Comparison of ENCODE assay signal across 15 cellular contexts in the genomic region with DNA sequence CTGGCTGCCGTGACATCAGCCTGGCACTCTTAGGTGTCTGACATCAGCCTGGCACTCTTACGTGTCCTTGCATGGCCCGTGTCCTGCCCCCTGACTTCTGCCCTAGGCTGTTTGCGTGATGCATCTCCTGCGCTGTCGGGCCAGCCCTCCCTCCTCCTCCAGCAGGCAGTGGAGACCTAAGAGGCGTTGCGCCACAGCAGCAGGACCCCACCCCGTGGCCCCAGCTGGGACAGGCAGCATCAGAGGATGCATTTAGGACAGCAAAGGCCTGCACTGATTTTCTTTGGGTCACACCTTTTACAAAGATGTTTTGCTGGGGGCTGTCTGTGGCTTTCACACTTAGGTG.
DNase-seq lines count a peak whose midpoint lies in the region; ATAC-seq and TF ChIP-seq lines count a peak whose summit lies in the region.
"Had no signal": no experiment of that assay in that cellular context is flagged by ENCODE, and none has a peak within 500 bp of the region (broad histone marks: within the 10 kb centered on the region; RNA-seq: fewer than 3 reads in every experiment).

No MANE protein-coding gene starts in this region.

- no peaks in the 10 kb centered on the region for H3K9me3 Mint-ChIP-seq in endodermal cell

- H3K27me3 ChIP-seq in right atrium auricular region (no peaks in the 10 kb centered on the region), endodermal cell (ENCODE audit: control insufficient read depth, insufficient read depth, low read length, poor library complexity, severe bottlenecking) (peaks cover 5% of the 10 kb centered on the region), mesendoderm (ENCODE audit: insufficient read depth, low read length, poor library complexity) (no peaks in the 10 kb centered on the region), stomach (no peaks in the 10 kb centered on the region)
- H3K27me3 ChIP-seq: BE2C had no signal

- H3K18ac ChIP-seq in mesendoderm (ENCODE audit: low read length): no peak overlapping the region

- H2AK5ac ChIP-seq in mesendoderm (ENCODE audit: low read length): no peak overlapping the region

- no peak overlapping the region for H2BK120ac ChIP-seq in mesendoderm (ENCODE audit: low read depth, low read length)

- H3K36me3 ChIP-seq in right atrium auricular region: no peaks in the 10 kb centered on the region
- no peaks in the 10 kb centered on the region for H3K36me3 ChIP-seq in endodermal cell (ENCODE audit: control insufficient read depth, insufficient read depth, low read length)
- H3K36me3 ChIP-seq in mesendoderm (ENCODE audit: control insufficient read depth, insufficient read depth, low read length): no peaks in the 10 kb centered on the region
- peaks cover 0 to 21% (median 3%) of the 10 kb centered on the region in 4 donors for H3K36me3 ChIP-seq in stomach
- H3K36me3 ChIP-seq: BE2C had no signal

- TF ChIP-seq CTCF in right atrium auricular region (IDR thresholded peaks at IDR 0.05) (no peak), endodermal cell (conservative IDR thresholded peaks at IDR 0.05) (no peak), stomach (IDR thresholded peaks at IDR 0.05) (no peak)

- no peak overlapping the region for H2BK5ac ChIP-seq in mesendoderm (ENCODE audit: low read length)

- no peak overlapping the region for H4K5ac ChIP-seq in mesendoderm (ENCODE audit: low read length)

- peaks cover 9% of the 10 kb centered on the region for H3K27me3 Mint-ChIP-seq in endodermal cell (ENCODE audit: insufficient read depth)

- H3K36me3 Mint-ChIP-seq in endodermal cell (ENCODE audit: low read depth): no peaks in the 10 kb centered on the region
- H3K36me3 Mint-ChIP-seq: CD4-positive, alpha-beta memory T cell had no signal

- intact Hi-C loops in Right ventricle myocardium inferior (cut with DNase I): loop anchor here (5.0 kb wide), 1 partner anchor 38 kb away; no protein-coding TSS in a partner anchor
- intact Hi-C loops in stomach (cut with DNase I; ENCODE audit: low total_unique reads): loop anchor here (5.0 kb wide), 2 partner anchors 208 to 508 kb away; no protein-coding TSS in a partner anchor

- H3K9ac ChIP-seq in endodermal cell (ENCODE audit: extremely low read depth, low read length, poor library complexity, severe bottlenecking) (no peak overlapping the region), mesendoderm (ENCODE audit: low read length) (no peak overlapping the region)

- H3K4me3 Mint-ChIP-seq in endodermal cell: no peak overlapping the region
- H3K4me3 Mint-ChIP-seq: CD4-positive, alpha-beta memory T cell had no signal

- no peak overlapping the region for H4K8ac ChIP-seq in mesendoderm (ENCODE audit: low read depth, low read length)

- no peak overlapping the region for H2BK15ac ChIP-seq in mesendoderm (replicated peaks; ENCODE audit: low read depth)

- no peak overlapping the region for H3K4me2 ChIP-seq in mesendoderm (ENCODE audit: low read length)

- TF ChIP-seq EP300 in stomach (IDR thresholded peaks at IDR 0.05): no peak

- WGBS in endodermal cell (ENCODE audit: insufficient coverage in 1 of 2, insufficient read length in 1 of 2), 2 experiments: 92 to 94% methylated on average over 2 to 9 of the region's 9 CpGs
- WGBS in mesendoderm (ENCODE audit: extremely low coverage, insufficient coverage, low lambda C conversion rate): no CpG with 5 or more reads among the region's 9 CpGs
- 69 to 85% (median 74%) methylated on average over 7 to 9 of the region's 9 CpGs for WGBS in stomach, 5 donors

- H3K27ac ChIP-seq in right atrium auricular region (no peak overlapping the region), endodermal cell (ENCODE audit: low read depth, low read length) (no peak overlapping the region), mesendoderm (ENCODE audit: low read depth, low read length) (no peak overlapping the region), stomach (no peak overlapping the region)

- no peaks in the 10 kb centered on the region for H3K79me2 ChIP-seq in mesendoderm (ENCODE audit: control insufficient read depth, insufficient read depth, low read length)

- H3K4me1 Mint-ChIP-seq in endodermal cell: peaks cover 19% of the 10 kb centered on the region

- no peak overlapping the region for H3K4me3 ChIP-seq in right atrium auricular region
- no peak overlapping the region for H3K4me3 ChIP-seq in endodermal cell (ENCODE audit: low read length)
- H3K4me3 ChIP-seq in mesendoderm (ENCODE audit: low read length): no peak overlapping the region
- H3K4me3 ChIP-seq in stomach: no peak overlapping the region
- H3K4me3 ChIP-seq: GM12878 had no signal

- ATAC-seq in Right ventricle myocardium inferior: peak; percentile 32
- ATAC-seq: GM12878 had no signal

- H3K4ac ChIP-seq in mesendoderm (ENCODE audit: low read depth, low read length): no peak overlapping the region

- DNase-seq in Right ventricle myocardium inferior (ENCODE audit: missing footprints) (no peak), right atrium auricular region (ENCODE audit: low spot score) (no peak), endodermal cell (peak; percentile 50), mesendoderm (no peak), stomach (no peak), kidney tubule cell (ENCODE audit: low spot score) (no peak), SHP77 (lab: John Stamatoyannopoulos, UW) (no peak), Kasumi-1 (lab: John Stamatoyannopoulos, UW) (no peak)
- DNase-seq: 8988T; BE2C; CD4-positive, alpha-beta memory T cell; KBM-7; MV-4-11; NCI-H1694 treated with DMSO at 0.1 percent for 48 hours had no signal

- H3K9me3 ChIP-seq in right atrium auricular region (peaks cover 0 to 13% of the 10 kb centered on the region in 2 donors), endodermal cell (ENCODE audit: control insufficient read depth, low read length) (no peaks in the 10 kb centered on the region), stomach (peaks cover 0 to 13% (median 7%) of the 10 kb centered on the region in 4 donors)
- H3K9me3 ChIP-seq: BE2C had no signal

- H3K79me1 ChIP-seq in mesendoderm (ENCODE audit: low read length): no peaks in the 10 kb centered on the region

- TF ChIP-seq POLR2A in stomach (IDR thresholded peaks at IDR 0.05): no peak

- peak overlapping the region; percentile 15 for H3K56ac ChIP-seq in mesendoderm (ENCODE audit: low read length)

- peak overlapping the region; percentile 60 for H3K27ac Mint-ChIP-seq in endodermal cell

- H3K4me1 ChIP-seq in right atrium auricular region (no peaks in the 10 kb centered on the region), endodermal cell (ENCODE audit: control insufficient read depth, insufficient read depth, low read length) (no peaks in the 10 kb centered on the region), mesendoderm (ENCODE audit: control insufficient read depth, low read depth, low read length) (no peaks in the 10 kb centered on the region), stomach (peaks cover 0 to 8% (median 4%) of the 10 kb centered on the region in 4 donors)
- H3K4me1 ChIP-seq: BE2C had no signal

- H3K23ac ChIP-seq in mesendoderm (ENCODE audit: low read length): no peak overlapping the region
